1 cellular context compared by ENCODE assay signal in genomic region chr14:103074699-103075341, GRCh38.
TF ChIP-seq lines count a peak whose summit lies in the region.

No MANE protein-coding gene starts in this region.

TF ChIP-seq in WTC11, 78 proteins besides CTCF, POLR2A, EP300 and RAD21 (continued from another document):
- TF ChIP-seq ZNF532 (CRISPR knock-in tag; IDR thresholded peaks at IDR 0.05; ENCODE audit: borderline replicate concordance), result no peak
- TF ChIP-seq JUN (CRISPR knock-in tag; IDR thresholded peaks at IDR 0.05), result no peak
- TF ChIP-seq ZNF263 (CRISPR knock-in tag; IDR thresholded peaks at IDR 0.05; ENCODE audit: low read depth), result no peak
- no peak for TF ChIP-seq FOXK1 (CRISPR knock-in tag; IDR thresholded peaks at IDR 0.05)
- TF ChIP-seq CREM (CRISPR knock-in tag; IDR thresholded peaks at IDR 0.05), result no peak
- no peak for TF ChIP-seq SOX15 (CRISPR knock-in tag; IDR thresholded peaks at IDR 0.05)
TF ChIP-seq in WTC11: peak in this region for 0.
